1 cellular context compared by ENCODE assay signal in the genomic region with DNA sequence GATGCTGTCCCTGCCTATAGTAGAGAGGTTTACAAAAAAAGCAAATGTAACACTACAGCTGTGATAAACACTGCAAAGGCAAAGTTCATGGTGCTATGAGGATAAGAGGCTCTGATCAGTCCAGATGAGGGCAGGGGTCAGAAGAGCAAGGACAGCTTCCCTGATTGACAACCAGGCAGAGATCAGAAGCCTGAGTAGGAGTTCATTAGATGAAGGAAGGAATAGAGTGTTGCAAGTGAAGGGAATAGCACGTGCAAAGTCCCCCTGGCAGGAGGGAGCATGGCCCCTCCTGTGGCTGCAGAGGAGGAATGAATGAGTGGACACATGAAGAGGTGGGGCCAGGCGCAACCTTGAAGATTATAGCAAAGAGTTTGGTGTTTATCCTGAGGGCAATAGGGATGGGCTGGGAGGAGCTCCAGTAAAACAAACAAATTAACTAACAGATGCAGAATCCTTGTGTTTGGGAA.
TF ChIP-seq lines count a peak whose summit lies in the region.

No MANE protein-coding gene starts in this region.

TF ChIP-seq in HepG2, 621 proteins besides CTCF, POLR2A, EP300 and RAD21 (continued from another document and continues in another):
- no peak for TF ChIP-seq ZBTB46 (CRISPR knock-in tag; IDR thresholded peaks at IDR 0.05; ENCODE audit: borderline replicate concordance)
- TF ChIP-seq RFX5 (IDR thresholded peaks at IDR 0.05; ENCODE audit: low read depth, low read length), result no peak
- no peak for TF ChIP-seq ZNF576 (CRISPR knock-in tag; IDR thresholded peaks at IDR 0.05)
- TF ChIP-seq UBTF (CRISPR knock-in tag; IDR thresholded peaks at IDR 0.05), result no peak
- TF ChIP-seq POLR2AphosphoS5 (IDR thresholded peaks at IDR 0.05; ENCODE audit: low read depth, low read length), result no peak
- no peak for TF ChIP-seq ZNF225 (CRISPR knock-in tag; IDR thresholded peaks at IDR 0.05)
- no peak for TF ChIP-seq FOXP1 (IDR thresholded peaks at IDR 0.05)
- peak; percentile 60 for TF ChIP-seq FOXP1 (CRISPR knock-in tag; IDR thresholded peaks at IDR 0.05)
- TF ChIP-seq FOXJ3 (CRISPR knock-in tag; IDR thresholded peaks at IDR 0.05; ENCODE audit: borderline replicate concordance), result 0 out of 2 replicates have a peak, but pooled peaks have one; percentile 24
- no peak for TF ChIP-seq SNRNP70 (IDR thresholded peaks at IDR 0.05; ENCODE audit: low read depth, low read length)
- TF ChIP-seq TCF7L2 (IDR thresholded peaks at IDR 0.05; ENCODE audit: low read depth, low read length), result no peak
- TF ChIP-seq NR2F2 (IDR thresholded peaks at IDR 0.05; ENCODE audit: borderline replicate concordance, low read depth), result peak; percentile 88
- no peak for TF ChIP-seq KAT2B (IDR thresholded peaks at IDR 0.05; ENCODE audit: borderline replicate concordance, low read depth, low read length)
- TF ChIP-seq, protein P1, sequence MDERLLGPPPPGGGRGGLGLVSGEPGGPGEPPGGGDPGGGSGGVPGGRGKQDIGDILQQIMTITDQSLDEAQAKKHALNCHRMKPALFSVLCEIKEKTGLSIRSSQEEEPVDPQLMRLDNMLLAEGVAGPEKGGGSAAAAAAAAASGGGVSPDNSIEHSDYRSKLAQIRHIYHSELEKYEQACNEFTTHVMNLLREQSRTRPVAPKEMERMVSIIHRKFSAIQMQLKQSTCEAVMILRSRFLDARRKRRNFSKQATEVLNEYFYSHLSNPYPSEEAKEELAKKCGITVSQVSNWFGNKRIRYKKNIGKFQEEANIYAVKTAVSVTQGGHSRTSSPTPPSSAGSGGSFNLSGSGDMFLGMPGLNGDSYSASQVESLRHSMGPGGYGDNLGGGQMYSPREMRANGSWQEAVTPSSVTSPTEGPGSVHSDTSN (CRISPR knock-in tag; IDR thresholded peaks at IDR 0.05), result peak; percentile 64
- TF ChIP-seq, protein P2, sequence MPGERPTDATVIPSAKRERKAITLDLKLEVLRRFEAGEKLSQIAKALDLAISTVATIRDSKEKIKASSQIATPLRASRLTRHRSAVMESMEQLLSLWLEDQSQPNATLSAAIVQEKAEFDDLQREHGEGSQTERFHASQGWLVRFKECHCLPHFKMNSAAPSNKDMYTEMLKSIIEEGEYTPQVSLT (CRISPR knock-in tag; IDR thresholded peaks at IDR 0.05; ENCODE audit: borderline replicate concordance, low read depth), result no peak
- TF ChIP-seq, protein P3, sequence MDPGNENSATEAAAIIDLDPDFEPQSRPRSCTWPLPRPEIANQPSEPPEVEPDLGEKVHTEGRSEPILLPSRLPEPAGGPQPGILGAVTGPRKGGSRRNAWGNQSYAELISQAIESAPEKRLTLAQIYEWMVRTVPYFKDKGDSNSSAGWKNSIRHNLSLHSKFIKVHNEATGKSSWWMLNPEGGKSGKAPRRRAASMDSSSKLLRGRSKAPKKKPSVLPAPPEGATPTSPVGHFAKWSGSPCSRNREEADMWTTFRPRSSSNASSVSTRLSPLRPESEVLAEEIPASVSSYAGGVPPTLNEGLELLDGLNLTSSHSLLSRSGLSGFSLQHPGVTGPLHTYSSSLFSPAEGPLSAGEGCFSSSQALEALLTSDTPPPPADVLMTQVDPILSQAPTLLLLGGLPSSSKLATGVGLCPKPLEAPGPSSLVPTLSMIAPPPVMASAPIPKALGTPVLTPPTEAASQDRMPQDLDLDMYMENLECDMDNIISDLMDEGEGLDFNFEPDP (CRISPR knock-in tag; conservative IDR thresholded peaks at IDR 0.05), result no peak
- TF ChIP-seq DZIP1 (CRISPR knock-in tag; IDR thresholded peaks at IDR 0.05), result no peak
- no peak for TF ChIP-seq RFX1 (IDR thresholded peaks at IDR 0.05)
- TF ChIP-seq, protein P4, sequence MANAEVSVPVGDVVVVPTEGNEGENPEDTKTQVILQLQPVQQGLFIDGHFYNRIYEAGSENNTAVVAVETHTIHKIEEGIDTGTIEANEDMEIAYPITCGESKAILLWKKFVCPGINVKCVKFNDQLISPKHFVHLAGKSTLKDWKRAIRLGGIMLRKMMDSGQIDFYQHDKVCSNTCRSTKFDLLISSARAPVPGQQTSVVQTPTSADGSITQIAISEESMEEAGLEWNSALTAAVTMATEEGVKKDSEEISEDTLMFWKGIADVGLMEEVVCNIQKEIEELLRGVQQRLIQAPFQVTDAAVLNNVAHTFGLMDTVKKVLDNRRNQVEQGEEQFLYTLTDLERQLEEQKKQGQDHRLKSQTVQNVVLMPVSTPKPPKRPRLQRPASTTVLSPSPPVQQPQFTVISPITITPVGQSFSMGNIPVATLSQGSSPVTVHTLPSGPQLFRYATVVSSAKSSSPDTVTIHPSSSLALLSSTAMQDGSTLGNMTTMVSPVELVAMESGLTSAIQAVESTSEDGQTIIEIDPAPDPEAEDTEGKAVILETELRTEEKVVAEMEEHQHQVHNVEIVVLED (CRISPR knock-in tag; IDR thresholded peaks at IDR 0.05; ENCODE audit: borderline replicate concordance), result no peak
- TF ChIP-seq ZNF124 (CRISPR knock-in tag; IDR thresholded peaks at IDR 0.05), result no peak
- TF ChIP-seq MXI1 (IDR thresholded peaks at IDR 0.05; ENCODE audit: borderline replicate concordance, low read depth, low read length), result no peak
- TF ChIP-seq DMAP1 (CRISPR knock-in tag; IDR thresholded peaks at IDR 0.05), result no peak
- TF ChIP-seq BORCS8-MEF2B (CRISPR knock-in tag; IDR thresholded peaks at IDR 0.05), result no peak
- no peak for TF ChIP-seq ZNF280D (CRISPR knock-in tag; IDR thresholded peaks at IDR 0.05)
- 0 out of 2 replicates have a peak, but pooled peaks have one; percentile 20 for TF ChIP-seq HOMEZ (CRISPR knock-in tag; IDR thresholded peaks at IDR 0.05; ENCODE audit: low read depth)
- TF ChIP-seq ZNF383 (CRISPR knock-in tag; IDR thresholded peaks at IDR 0.05; ENCODE audit: borderline replicate concordance), result no peak
- no peak for TF ChIP-seq ZNF563 (CRISPR knock-in tag; IDR thresholded peaks at IDR 0.05)
- 0 out of 2 replicates have a peak, but pooled peaks have one; percentile 40 for TF ChIP-seq HDAC1 (CRISPR knock-in tag; IDR thresholded peaks at IDR 0.05)
- TF ChIP-seq TOPORS (CRISPR knock-in tag; IDR thresholded peaks at IDR 0.05), result no peak
- TF ChIP-seq JUND (CRISPR knock-in tag; IDR thresholded peaks at IDR 0.05), result no peak
- peak; percentile 52 for TF ChIP-seq HHEX (CRISPR knock-in tag; IDR thresholded peaks at IDR 0.05)
- TF ChIP-seq ZNF468 (CRISPR knock-in tag; IDR thresholded peaks at IDR 0.05), result no peak
- TF ChIP-seq, protein P5, sequence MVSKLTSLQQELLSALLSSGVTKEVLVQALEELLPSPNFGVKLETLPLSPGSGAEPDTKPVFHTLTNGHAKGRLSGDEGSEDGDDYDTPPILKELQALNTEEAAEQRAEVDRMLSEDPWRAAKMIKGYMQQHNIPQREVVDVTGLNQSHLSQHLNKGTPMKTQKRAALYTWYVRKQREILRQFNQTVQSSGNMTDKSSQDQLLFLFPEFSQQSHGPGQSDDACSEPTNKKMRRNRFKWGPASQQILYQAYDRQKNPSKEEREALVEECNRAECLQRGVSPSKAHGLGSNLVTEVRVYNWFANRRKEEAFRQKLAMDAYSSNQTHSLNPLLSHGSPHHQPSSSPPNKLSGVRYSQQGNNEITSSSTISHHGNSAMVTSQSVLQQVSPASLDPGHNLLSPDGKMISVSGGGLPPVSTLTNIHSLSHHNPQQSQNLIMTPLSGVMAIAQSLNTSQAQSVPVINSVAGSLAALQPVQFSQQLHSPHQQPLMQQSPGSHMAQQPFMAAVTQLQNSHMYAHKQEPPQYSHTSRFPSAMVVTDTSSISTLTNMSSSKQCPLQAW (CRISPR knock-in tag; IDR thresholded peaks at IDR 0.05), result peak; percentile 47; the same call in 1 of the 2 replicates
- no peak for TF ChIP-seq FLYWCH1 (CRISPR knock-in tag; IDR thresholded peaks at IDR 0.05)
- TF ChIP-seq HNF4A (CRISPR knock-in tag; IDR thresholded peaks at IDR 0.05), result peak; percentile 78
